11 cellular contexts compared by ENCODE assay signal in the genomic region with DNA sequence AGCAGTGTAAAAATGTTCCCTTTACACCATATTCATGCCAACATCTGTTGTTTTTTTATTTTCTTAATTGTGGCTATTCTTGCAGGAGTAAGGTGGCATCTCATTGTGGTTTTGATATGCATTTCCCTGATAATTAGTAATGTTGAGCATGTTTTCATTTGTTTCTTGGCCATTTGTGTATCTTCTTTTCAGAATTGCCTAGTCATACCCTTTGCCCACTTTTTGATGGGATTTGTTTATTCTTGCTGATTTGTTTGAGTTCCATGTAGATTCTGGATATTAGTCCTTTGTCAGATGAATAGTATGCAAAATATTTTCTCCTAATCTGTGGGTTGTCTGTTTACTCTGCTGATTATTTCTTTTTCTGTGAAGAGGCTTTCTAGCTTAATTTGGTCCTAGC.
"Had no signal": no experiment of that assay in that cellular context is flagged by ENCODE, and none has a peak within 500 bp of the region (broad histone marks: within the 10 kb centered on the region; RNA-seq: fewer than 3 reads in every experiment).

No MANE protein-coding gene starts in this region.

- H3K4me2 ChIP-seq: GM23338 had no signal

- H3K9ac ChIP-seq: GM23248 had no signal

- H3K4me3 ChIP-seq: GM23248, GM23338, HAP-1 had no signal

- H3K4me1 ChIP-seq: HAP-1 had no signal

- H3K36me3 ChIP-seq: HAP-1 had no signal

- H2AFZ ChIP-seq: GM23248, GM23338 had no signal

- DNase-seq: GM23248, GOT3, H7, H9, HCEC 1CT, HFFc6 had no signal

- FAIRE-seq: H1, H54 had no signal

- H3K27ac ChIP-seq: GM23248 had no signal

- ATAC-seq: GM23338, HCT116 had no signal

- H3K9me3 ChIP-seq: HAP-1 had no signal
